8 cellular contexts compared by ENCODE assay signal in genomic region chr4:22389240-22389871, GRCh38.
A peak's percentile ranks its signal among the peaks of the same experiment; 100 is the strongest.
DNase-seq lines count a peak whose midpoint lies in the region; ATAC-seq lines count a peak whose summit lies in the region.

No MANE protein-coding gene starts in this region.

- H3K27ac Mint-ChIP-seq in activated T-helper 17 cell treated with anti-CD3 and anti-CD28 coated beads, Interleukin-2, amount 50 U/mL, for 72 hours = no peak overlapping the region

- H3K9ac ChIP-seq in adipocyte (ENCODE audit: low read length) = no peak overlapping the region

- peaks cover 8% of the 10 kb centered on the region for H3K4me1 ChIP-seq in adipocyte (ENCODE audit: control insufficient read depth, insufficient read depth, low read length)

- DNase-seq in Ammon's horn (ENCODE audit: low spot score) (peak; percentile 80), NCI-H82 treated with DMSO at 0.1 percent for 48 hours (lab: John Stamatoyannopoulos, UW; ENCODE audit: unreplicated experiment) (peak; percentile 2), adipocyte (ENCODE audit: low read depth) (peak; percentile 86), left cardiac atrium (peak; percentile 28), putamen (ENCODE audit: low spot score) (peak; percentile 45)

- intact Hi-C loops in left cardiac atrium (cut with DNase I) = loop anchor here (2.0 to 10.0 kb wide), 2 partner anchors 595 to 599 kb away; no protein-coding TSS in a partner anchor

- no peaks in the 10 kb centered on the region for H3K4me1 Mint-ChIP-seq in activated T-helper 17 cell treated with anti-CD3 and anti-CD28 coated beads, Interleukin-2, amount 50 U/mL, for 72 hours

- H3K27me3 ChIP-seq in adipocyte (replicated peaks; ENCODE audit: control insufficient read depth, insufficient read depth, low read length) = no peaks in the 10 kb centered on the region

- no peaks in the 10 kb centered on the region for H3K36me3 ChIP-seq in adipocyte (ENCODE audit: control insufficient read depth, insufficient read depth, low read length, severe bottlenecking)

- H3K9me3 ChIP-seq in adipocyte (ENCODE audit: control insufficient read depth, low read length) = no peaks in the 10 kb centered on the region

- no peaks in the 10 kb centered on the region for H3K36me3 Mint-ChIP-seq in activated T-helper 17 cell treated with anti-CD3 and anti-CD28 coated beads, Interleukin-2, amount 50 U/mL, for 72 hours (ENCODE audit: low read depth)

- H3K4me3 ChIP-seq in adipocyte (ENCODE audit: low read length) = no peak overlapping the region

- H3K4me3 Mint-ChIP-seq in activated T-helper 17 cell treated with anti-CD3 and anti-CD28 coated beads, Interleukin-2, amount 50 U/mL, for 72 hours = no peak overlapping the region

- ATAC-seq in GM18517 (IDR thresholded peaks at IDR 0.05; ENCODE audit: unreplicated experiment) = peak; percentile 84
- peak; percentile 79 for ATAC-seq in HG03432 (IDR thresholded peaks at IDR 0.05; ENCODE audit: unreplicated experiment)
- ATAC-seq in left cardiac atrium = peak in 1 of 2 donors; percentile 61
- no peak for ATAC-seq in activated T-helper 17 cell treated with anti-CD3 and anti-CD28 coated beads, Interleukin-2, amount 50 U/mL, for 72 hours (replicated peaks)

- no peaks in the 10 kb centered on the region for H3K27me3 Mint-ChIP-seq in activated T-helper 17 cell treated with anti-CD3 and anti-CD28 coated beads, Interleukin-2, amount 50 U/mL, for 72 hours

- H3K9me3 Mint-ChIP-seq in activated T-helper 17 cell treated with anti-CD3 and anti-CD28 coated beads, Interleukin-2, amount 50 U/mL, for 72 hours = no peaks in the 10 kb centered on the region

Comparison
In these comparisons a context has a peak if more than half of its experiments do, and no peak if none do; other contexts are left out.
1. DNase-seq: peak in every context shown above with its lines; median percentile 86 in adipocyte; 80 in Ammon's horn; 45 in putamen; 28 in left cardiac atrium; 2 in NCI-H82 treated with DMSO at 0.1 percent for 48 hours.